In genomic region chr20:10504893-10505292, GRCh38 we compare ENCODE assay signal across 12 cellular contexts.
A peak's percentile ranks its signal among the peaks of the same experiment; 100 is the strongest.
DNase-seq lines count a peak whose midpoint lies in the region; ATAC-seq and TF ChIP-seq lines count a peak whose summit lies in the region.
"Had no signal": no experiment of that assay in that cellular context is flagged by ENCODE, and none has a peak within 500 bp of the region (broad histone marks: within the 10 kb centered on the region; RNA-seq: fewer than 3 reads in every experiment).

No MANE protein-coding gene starts in this region.

- H3K27ac ChIP-seq in breast epithelium = peak overlapping the region; percentile 69 to 77
- H3K27ac ChIP-seq in right lobe of liver = peak overlapping the region; percentile 10 to 61 (median 32)
- H3K27ac ChIP-seq in tibial artery = peak overlapping the region; percentile 76 to 89
- H3K27ac ChIP-seq: 22Rv1 had no signal

- 38% methylated on average over 3 of the region's 3 CpGs for WGBS in right lobe of liver (ENCODE audit: insufficient coverage, low coverage, low lambda C conversion rate, missing lambda C conversion rate)

- TF ChIP-seq POLR2A in breast epithelium (IDR thresholded peaks at IDR 0.05) (no peak), right lobe of liver (IDR thresholded peaks at IDR 0.05) (no peak)

- H3K27me3 ChIP-seq in breast epithelium = no peaks in the 10 kb centered on the region
- no peaks in the 10 kb centered on the region for H3K27me3 ChIP-seq in right lobe of liver
- no peaks in the 10 kb centered on the region for H3K27me3 ChIP-seq in tibial artery

- peaks cover 4 to 20% of the 10 kb centered on the region in 2 donors for H3K4me1 ChIP-seq in breast epithelium
- H3K4me1 ChIP-seq in right lobe of liver = peaks cover 0 to 29% (median 14%) of the 10 kb centered on the region in 4 donors
- peaks cover 0 to 70% (median 55%) of the 10 kb centered on the region in 4 donors for H3K4me1 ChIP-seq in tibial artery

- peak overlapping the region in 1 of 3 donors; percentile 24 for H3K4me3 ChIP-seq in breast epithelium
- peak overlapping the region in 1 of 3 donors; percentile 10 for H3K4me3 ChIP-seq in right lobe of liver
- peak overlapping the region in 1 of 2 donors; percentile 6 for H3K4me3 ChIP-seq in tibial artery
- H3K4me3 ChIP-seq: GM23338 had no signal

- H3K9me3 ChIP-seq in breast epithelium = no peaks in the 10 kb centered on the region
- no peaks in the 10 kb centered on the region for H3K9me3 ChIP-seq in right lobe of liver
- H3K9me3 ChIP-seq in tibial artery = no peaks in the 10 kb centered on the region

- ATAC-seq in right lobe of liver = peak in 3 of 4 donors; percentile 38 to 54 (median 39)
- ATAC-seq: activated CD8-positive, alpha-beta memory T cell treated with anti-CD3 and anti-CD28 coated beads, Interleukin-2, amount 10 ng/mL, durations not matched to agents 7 days and 5 days; GM23338 had no signal

- intact Hi-C loops in breast epithelium (cut with DNase I; ENCODE audit: low total_unique reads) (no loop called here), right lobe of liver (cut with DNase I) (no loop called here), tibial artery (cut with DNase I; ENCODE audit: low total_unique reads) (no loop called here)

- H3K36me3 ChIP-seq in breast epithelium (no peaks in the 10 kb centered on the region), right lobe of liver (no peaks in the 10 kb centered on the region), tibial artery (no peaks in the 10 kb centered on the region)

- peak; percentile 20 for DNase-seq in DMS 273 (lab: John Stamatoyannopoulos, UW; ENCODE audit: unreplicated experiment)
- no peak for DNase-seq in DMS 273 treated with DMSO at 0.1 percent for 48 hours (lab: John Stamatoyannopoulos, UW)
- no peak for DNase-seq in breast epithelium (ENCODE audit: low spot score in 2 of 2)
- DNase-seq in right lobe of liver = no peak
- DNase-seq in tibial artery = peak in 1 of 2 donors; percentile 78
- DNase-seq in effector CD8-positive, alpha-beta T cell (lab: John Stamatoyannopoulos, UW) = no peak
- no peak for DNase-seq in GM19238 (ENCODE audit: insufficient read length, low spot score)
- no peak for DNase-seq in activated CD4-positive, CD25-positive, alpha-beta regulatory T cell (lab: John Stamatoyannopoulos, UW)
- DNase-seq: activated CD8-positive, alpha-beta memory T cell treated with anti-CD3 and anti-CD28 coated beads, Interleukin-2, amount 10 ng/mL, durations not matched to agents 7 days and 5 days; NCI-H748 treated with DMSO at 0.1 percent for 48 hours had no signal

- TF ChIP-seq CTCF in breast epithelium (IDR thresholded peaks at IDR 0.05) (no peak), right lobe of liver (IDR thresholded peaks at IDR 0.05) (no peak), tibial artery (IDR thresholded peaks at IDR 0.05) (no peak)

Comparison
In these comparisons a context has a peak if more than half of its experiments do, and no peak if none do; other contexts are left out.
1. H3K27ac ChIP-seq: peak in every context shown above with its lines; median percentile 82 in tibial artery; 73 in breast epithelium; 32 in right lobe of liver.